8 cellular contexts compared by ENCODE assay signal in the genomic region with DNA sequence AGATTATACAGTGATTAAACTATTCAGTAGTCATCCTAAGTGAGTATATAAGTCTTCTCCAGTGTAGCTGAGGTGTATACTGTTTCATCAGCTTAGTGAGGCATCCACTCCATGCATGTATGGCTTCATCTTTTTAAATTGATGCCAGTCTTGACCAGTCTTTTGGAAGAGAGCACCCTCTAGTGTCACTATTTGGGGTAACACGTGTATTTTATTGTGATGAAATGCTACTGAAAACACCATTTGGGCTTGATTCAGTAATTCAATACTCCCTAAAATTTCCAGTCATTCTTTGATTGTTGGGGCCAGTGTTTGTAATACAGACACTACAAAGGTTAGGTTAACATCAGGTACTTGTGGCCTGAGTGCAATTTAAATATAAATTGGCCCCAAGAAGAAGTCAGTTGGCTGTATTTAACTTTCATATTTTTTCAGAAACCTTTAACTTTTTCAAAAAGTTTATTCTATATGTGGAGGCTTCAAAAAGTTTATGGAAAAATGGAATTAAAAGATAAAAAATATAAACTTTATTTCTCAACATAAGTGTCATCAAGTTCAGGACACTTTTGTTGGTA. TPM values are rescaled to one million over a fixed set of nuclear protein-coding genes. Genes with fewer than 3 reads are reported as not detected.
DNase-seq lines count a peak whose midpoint lies in the region; ATAC-seq, FAIRE-seq and TF ChIP-seq lines count a peak whose summit lies in the region.

No MANE protein-coding gene starts in this region.

- TF ChIP-seq CTCF in AG09309 (IDR thresholded peaks at IDR 0.05; ENCODE audit: control insufficient read depth, insufficient read depth, low read depth, low read length, missing control alignments) = peak; percentile 53
- TF ChIP-seq CTCF in Loucy (conservative IDR thresholded peaks at IDR 0.05; ENCODE audit: low read length) = peak; percentile 72
- peak; percentile 62 for TF ChIP-seq CTCF in foreskin fibroblast (IDR thresholded peaks at IDR 0.05; ENCODE audit: low read depth, low read length)

- TF ChIP-seq POLR2A in GM18505 (IDR thresholded peaks at IDR 0.05; ENCODE audit: borderline replicate concordance, extremely low read depth, insufficient read depth, insufficient read length) = no peak

- ATAC-seq in GM18505 (IDR thresholded peaks at IDR 0.05; ENCODE audit: unreplicated experiment) = peak; percentile 60

- no peaks in the 10 kb centered on the region for H3K9me3 ChIP-seq in Loucy (ENCODE audit: insufficient read depth, low read depth, low read length)
- no peaks in the 10 kb centered on the region for H3K9me3 ChIP-seq in small intestine (ENCODE audit: control insufficient read depth, low read depth)

- 0 out of 2 replicates have a peak overlapping the region, but pooled peaks have one; percentile 64 for H2AFZ ChIP-seq in Loucy (ENCODE audit: low read length)

- no peaks in the 10 kb centered on the region for H3K4me1 ChIP-seq in Loucy (ENCODE audit: insufficient read depth, low read length, poor library complexity, severe bottlenecking)
- H3K4me1 ChIP-seq in small intestine (ENCODE audit: control insufficient read depth in 2 of 2, insufficient read depth in 1 of 2, low read depth in 1 of 2, low read length in 1 of 2) = no peaks in the 10 kb centered on the region

- FAIRE-seq in small intestine (lab: Jason Lieb, UNC) = no peak

- no peak overlapping the region for H3K27ac ChIP-seq in small intestine (ENCODE audit: low read depth in 1 of 2, low read length in 1 of 2)

- H3K36me3 ChIP-seq in Loucy (ENCODE audit: insufficient read depth, low read length) = no peaks in the 10 kb centered on the region
- H3K36me3 ChIP-seq in small intestine (ENCODE audit: control insufficient read depth in 2 of 2, insufficient read depth in 2 of 2, low read length in 2 of 2) = no peaks in the 10 kb centered on the region

- H3K9me2 ChIP-seq in Loucy (replicated peaks; ENCODE audit: low read depth, low read length) = no peaks in the 10 kb centered on the region

- H3K9ac ChIP-seq in Loucy (ENCODE audit: low read depth, low read length, poor library complexity, severe bottlenecking) = no peak overlapping the region

- H3K4me3 ChIP-seq in AG09309 (ENCODE audit: control insufficient read depth, low read depth, low read length) = no peak overlapping the region
- H3K4me3 ChIP-seq in Loucy (ENCODE audit: low read length, poor library complexity, severe bottlenecking) = no peak overlapping the region
- H3K4me3 ChIP-seq in foreskin fibroblast (ENCODE audit: low read depth in 1 of 2, low read length in 2 of 2) = no peak overlapping the region
- no peak overlapping the region for H3K4me3 ChIP-seq in small intestine (ENCODE audit: low read depth in 1 of 2, low read length in 2 of 2)

- H3K79me2 ChIP-seq in Loucy (ENCODE audit: insufficient read depth, low read length) = no peaks in the 10 kb centered on the region

- no peaks in the 10 kb centered on the region for H4K20me1 ChIP-seq in Loucy (ENCODE audit: insufficient read depth, low read length, poor library complexity, severe bottlenecking)

- no peaks in the 10 kb centered on the region for H3F3A ChIP-seq in Loucy (ENCODE audit: low read depth)

- WGBS in small intestine, 3 donors = 0 to 13% (median 0%) methylated on average over 1 of the region's 1 CpG

- H3K27me3 ChIP-seq in Loucy (ENCODE audit: insufficient read depth, low read length, poor library complexity, severe bottlenecking) (no peaks in the 10 kb centered on the region), small intestine (ENCODE audit: control insufficient read depth in 2 of 2, insufficient read depth in 2 of 2, low read length in 2 of 2) (no peaks in the 10 kb centered on the region)

- peak; percentile 43 for DNase-seq in AG09309 (ENCODE audit: low read depth)
- DNase-seq in SHP77 (lab: John Stamatoyannopoulos, UW) = peak; percentile 79 to 87
- DNase-seq in foreskin fibroblast = peak; percentile 46 to 80
- DNase-seq in small intestine = peak; percentile 59
- no peak for DNase-seq in activated T-cell treated with anti-CD3 and anti-CD28 coated beads, Interleukin-2, amount 50 U/mL, for 1 hour
- no peak for DNase-seq in activated CD4-positive, alpha-beta T cell treated with anti-CD3 and anti-CD28 coated beads for 4 hours

- H3K4me2 ChIP-seq in Loucy (ENCODE audit: low read depth, low read length, poor library complexity, severe bottlenecking) = no peak overlapping the region

RNA-seq across cellular contexts. Expression of a gene that starts 35.3 kb away (rescaled TPM):
- polyA plus RNA-seq in small intestine = 1 to 10 TPM in 2 of 3 donors, under 1 TPM in 1; 0.45 to 2.4 (median 2.2) TPM

Comparison
In these comparisons a context has a peak if more than half of its experiments do, and no peak if none do; other contexts are left out.
1. DNase-seq: peak in AG09309 (single experiment), SHP77 (2 of 2), foreskin fibroblast (2 of 2) and small intestine (single experiment); none in activated T-cell treated with anti-CD3 and anti-CD28 coated beads, Interleukin-2, amount 50 U/mL, for 1 hour (single experiment) and activated CD4-positive, alpha-beta T cell treated with anti-CD3 and anti-CD28 coated beads for 4 hours (0 of 2).
2. Peak in every context shown above with its lines, with median percentiles within 50 percentile points of each other: CTCF ChIP-seq.